Comparison of ENCODE assay signal across 15 cellular contexts in the genomic region with DNA sequence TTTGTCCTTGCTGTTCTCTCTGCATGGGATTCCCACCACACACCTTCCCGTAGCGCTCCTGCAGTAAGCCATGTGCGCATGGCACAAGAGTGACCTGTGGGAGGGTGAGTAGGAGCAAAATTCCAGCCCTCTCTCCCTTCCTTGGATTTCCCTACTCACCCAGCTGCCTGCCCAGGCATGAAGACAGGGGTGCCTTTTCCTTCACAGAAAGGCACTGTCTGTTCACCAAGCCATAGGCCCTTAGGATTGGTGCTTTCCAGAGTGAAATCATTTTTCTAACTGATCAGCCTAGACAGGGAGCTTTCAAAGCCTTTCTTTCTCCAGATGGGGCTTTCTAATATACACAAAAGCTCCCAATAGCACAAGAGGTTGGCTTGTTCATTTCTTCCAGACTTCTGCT.
"Had no signal": no experiment of that assay in that cellular context is flagged by ENCODE, and none has a peak within 500 bp of the region (broad histone marks: within the 10 kb centered on the region; RNA-seq: fewer than 3 reads in every experiment).

No MANE protein-coding gene starts in this region.

- H3K36me3 ChIP-seq: thyroid gland had no signal

- H3K4me3 Mint-ChIP-seq: activated B cell treated with CpG ODN at 0.5 μM for 24 hours; activated CD4-positive, alpha-beta T cell treated with anti-CD3 and anti-CD28 coated beads, Interleukin-2, amount 10 ng/mL, durations not matched to agents 24 days and 14 days; activated naive CD8-positive, alpha-beta T cell treated with anti-CD3 and anti-CD28 coated beads for 36 hours; nephron; T-helper 2 cell treated with Interferon-gamma antibody and Interleukin-4, amounts not matched to agents 5 μg/mL and 100 μg/mL, for 36 hours had no signal

- H3K9me3 Mint-ChIP-seq: activated B cell treated with CpG ODN at 0.5 μM for 24 hours; activated CD4-positive, alpha-beta T cell treated with anti-CD3 and anti-CD28 coated beads, Interleukin-2, amount 10 ng/mL, durations not matched to agents 24 days and 14 days; activated naive CD8-positive, alpha-beta T cell treated with anti-CD3 and anti-CD28 coated beads for 36 hours; nephron; T-helper 2 cell treated with Interferon-gamma antibody and Interleukin-4, amounts not matched to agents 5 μg/mL and 100 μg/mL, for 36 hours had no signal

- H3K4me1 ChIP-seq: body of pancreas, stomach, thyroid gland had no signal

- H3K27ac Mint-ChIP-seq: activated B cell treated with CpG ODN at 0.5 μM for 24 hours; activated CD4-positive, alpha-beta T cell treated with anti-CD3 and anti-CD28 coated beads, Interleukin-2, amount 10 ng/mL, durations not matched to agents 24 days and 14 days; activated naive CD8-positive, alpha-beta T cell treated with anti-CD3 and anti-CD28 coated beads for 36 hours; T-helper 2 cell treated with Interferon-gamma antibody and Interleukin-4, amounts not matched to agents 5 μg/mL and 100 μg/mL, for 36 hours had no signal

- DNase-seq: activated B cell treated with CpG ODN at 0.5 μM for 24 hours; activated CD4-positive, alpha-beta T cell treated with anti-CD3 and anti-CD28 coated beads, Interleukin-2, amount 10 ng/mL, durations not matched to agents 24 days and 14 days; activated CD8-positive, alpha-beta memory T cell treated with anti-CD3 and anti-CD28 coated beads for 24 hours; activated naive CD8-positive, alpha-beta T cell treated with anti-CD3 and anti-CD28 coated beads for 36 hours; amygdala; body of pancreas; dermis blood vessel endothelial cell; erythroblast; mesendoderm; stimulated activated CD4-positive, alpha-beta T cell treated with anti-CD3 and anti-CD28 coated beads, Interleukin-12 subunit alpha, Interleukin-12 subunit beta, amount 100 ng/mL, for 4 hours; stimulated activated CD4-positive, alpha-beta T cell treated with anti-CD3 and anti-CD28 coated beads, Interleukin-2, amount 100 ng/mL, for 24 hours; stomach; thyroid gland had no signal

- H3K4me1 Mint-ChIP-seq: activated CD4-positive, alpha-beta T cell treated with anti-CD3 and anti-CD28 coated beads, Interleukin-2, amount 10 ng/mL, durations not matched to agents 24 days and 14 days; activated naive CD8-positive, alpha-beta T cell treated with anti-CD3 and anti-CD28 coated beads for 36 hours; nephron had no signal

- H3K4me3 ChIP-seq: body of pancreas, stomach, thyroid gland had no signal

- ATAC-seq: body of pancreas had no signal

- H3K27me3 ChIP-seq: body of pancreas, stomach, thyroid gland had no signal

- H3K9me3 ChIP-seq: body of pancreas, stomach, thyroid gland had no signal

- H3K36me3 Mint-ChIP-seq: activated naive CD8-positive, alpha-beta T cell treated with anti-CD3 and anti-CD28 coated beads for 36 hours had no signal

- H3K27ac ChIP-seq: thyroid gland had no signal
